ENCODE assay signal across 1 cellular context in genomic region chr10:12042797-12043651, GRCh38.
A peak's percentile ranks its signal among the peaks of the same experiment; 100 is the strongest.
TF ChIP-seq lines count a peak whose summit lies in the region.

A gene with protein sequence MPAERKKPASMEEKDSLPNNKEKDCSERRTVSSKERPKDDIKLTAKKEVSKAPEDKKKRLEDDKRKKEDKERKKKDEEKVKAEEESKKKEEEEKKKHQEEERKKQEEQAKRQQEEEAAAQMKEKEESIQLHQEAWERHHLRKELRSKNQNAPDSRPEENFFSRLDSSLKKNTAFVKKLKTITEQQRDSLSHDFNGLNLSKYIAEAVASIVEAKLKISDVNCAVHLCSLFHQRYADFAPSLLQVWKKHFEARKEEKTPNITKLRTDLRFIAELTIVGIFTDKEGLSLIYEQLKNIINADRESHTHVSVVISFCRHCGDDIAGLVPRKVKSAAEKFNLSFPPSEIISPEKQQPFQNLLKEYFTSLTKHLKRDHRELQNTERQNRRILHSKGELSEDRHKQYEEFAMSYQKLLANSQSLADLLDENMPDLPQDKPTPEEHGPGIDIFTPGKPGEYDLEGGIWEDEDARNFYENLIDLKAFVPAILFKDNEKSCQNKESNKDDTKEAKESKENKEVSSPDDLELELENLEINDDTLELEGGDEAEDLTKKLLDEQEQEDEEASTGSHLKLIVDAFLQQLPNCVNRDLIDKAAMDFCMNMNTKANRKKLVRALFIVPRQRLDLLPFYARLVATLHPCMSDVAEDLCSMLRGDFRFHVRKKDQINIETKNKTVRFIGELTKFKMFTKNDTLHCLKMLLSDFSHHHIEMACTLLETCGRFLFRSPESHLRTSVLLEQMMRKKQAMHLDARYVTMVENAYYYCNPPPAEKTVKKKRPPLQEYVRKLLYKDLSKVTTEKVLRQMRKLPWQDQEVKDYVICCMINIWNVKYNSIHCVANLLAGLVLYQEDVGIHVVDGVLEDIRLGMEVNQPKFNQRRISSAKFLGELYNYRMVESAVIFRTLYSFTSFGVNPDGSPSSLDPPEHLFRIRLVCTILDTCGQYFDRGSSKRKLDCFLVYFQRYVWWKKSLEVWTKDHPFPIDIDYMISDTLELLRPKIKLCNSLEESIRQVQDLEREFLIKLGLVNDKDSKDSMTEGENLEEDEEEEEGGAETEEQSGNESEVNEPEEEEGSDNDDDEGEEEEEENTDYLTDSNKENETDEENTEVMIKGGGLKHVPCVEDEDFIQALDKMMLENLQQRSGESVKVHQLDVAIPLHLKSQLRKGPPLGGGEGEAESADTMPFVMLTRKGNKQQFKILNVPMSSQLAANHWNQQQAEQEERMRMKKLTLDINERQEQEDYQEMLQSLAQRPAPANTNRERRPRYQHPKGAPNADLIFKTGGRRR (minus strand): TSS chr10:12042809. CDS start chr10:12035423, 7,386 bp downstream.

TF ChIP-seq in K562, 482 proteins besides CTCF, POLR2A, EP300 and RAD21 (continued from another document and continues in another):
- TF ChIP-seq, protein P1, sequence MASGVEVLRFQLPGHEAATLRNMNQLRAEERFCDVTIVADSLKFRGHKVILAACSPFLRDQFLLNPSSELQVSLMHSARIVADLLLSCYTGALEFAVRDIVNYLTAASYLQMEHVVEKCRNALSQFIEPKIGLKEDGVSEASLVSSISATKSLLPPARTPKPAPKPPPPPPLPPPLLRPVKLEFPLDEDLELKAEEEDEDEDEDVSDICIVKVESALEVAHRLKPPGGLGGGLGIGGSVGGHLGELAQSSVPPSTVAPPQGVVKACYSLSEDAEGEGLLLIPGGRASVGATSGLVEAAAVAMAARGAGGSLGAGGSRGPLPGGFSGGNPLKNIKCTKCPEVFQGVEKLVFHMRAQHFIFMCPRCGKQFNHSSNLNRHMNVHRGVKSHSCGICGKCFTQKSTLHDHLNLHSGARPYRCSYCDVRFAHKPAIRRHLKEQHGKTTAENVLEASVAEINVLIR (CRISPR knock-in tag; IDR thresholded peaks at IDR 0.05), result no peak
- TF ChIP-seq, protein P2, sequence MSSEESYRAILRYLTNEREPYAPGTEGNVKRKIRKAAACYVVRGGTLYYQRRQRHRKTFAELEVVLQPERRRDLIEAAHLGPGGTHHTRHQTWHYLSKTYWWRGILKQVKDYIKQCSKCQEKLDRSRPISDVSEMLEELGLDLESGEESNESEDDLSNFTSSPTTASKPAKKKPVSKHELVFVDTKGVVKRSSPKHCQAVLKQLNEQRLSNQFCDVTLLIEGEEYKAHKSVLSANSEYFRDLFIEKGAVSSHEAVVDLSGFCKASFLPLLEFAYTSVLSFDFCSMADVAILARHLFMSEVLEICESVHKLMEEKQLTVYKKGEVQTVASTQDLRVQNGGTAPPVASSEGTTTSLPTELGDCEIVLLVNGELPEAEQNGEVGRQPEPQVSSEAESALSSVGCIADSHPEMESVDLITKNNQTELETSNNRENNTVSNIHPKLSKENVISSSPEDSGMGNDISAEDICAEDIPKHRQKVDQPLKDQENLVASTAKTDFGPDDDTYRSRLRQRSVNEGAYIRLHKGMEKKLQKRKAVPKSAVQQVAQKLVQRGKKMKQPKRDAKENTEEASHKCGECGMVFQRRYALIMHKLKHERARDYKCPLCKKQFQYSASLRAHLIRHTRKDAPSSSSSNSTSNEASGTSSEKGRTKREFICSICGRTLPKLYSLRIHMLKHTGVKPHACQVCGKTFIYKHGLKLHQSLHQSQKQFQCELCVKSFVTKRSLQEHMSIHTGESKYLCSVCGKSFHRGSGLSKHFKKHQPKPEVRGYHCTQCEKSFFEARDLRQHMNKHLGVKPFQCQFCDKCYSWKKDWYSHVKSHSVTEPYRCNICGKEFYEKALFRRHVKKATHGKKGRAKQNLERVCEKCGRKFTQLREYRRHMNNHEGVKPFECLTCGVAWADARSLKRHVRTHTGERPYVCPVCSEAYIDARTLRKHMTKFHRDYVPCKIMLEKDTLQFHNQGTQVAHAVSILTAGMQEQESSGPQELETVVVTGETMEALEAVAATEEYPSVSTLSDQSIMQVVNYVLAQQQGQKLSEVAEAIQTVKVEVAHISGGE (CRISPR knock-in tag; IDR thresholded peaks at IDR 0.05), result 0 out of 6 replicates have a peak, but pooled peaks of 1 of the 3 experiments have one; percentile 60
- TF ChIP-seq RBFOX2 (IDR thresholded peaks at IDR 0.05; ENCODE audit: low read depth, low read length) (peak; percentile 19), MEIS2 (IDR thresholded peaks at IDR 0.05; ENCODE audit: partially characterized antibody) (peak; percentile 71), FOXP1 (CRISPR knock-in tag; IDR thresholded peaks at IDR 0.05) (no peak), KAT7 (CRISPR knock-in tag; IDR thresholded peaks at IDR 0.05; ENCODE audit: borderline replicate concordance) (no peak), BRF1 (IDR thresholded peaks at IDR 0.05; ENCODE audit: borderline replicate concordance, extremely low read depth, insufficient read length) (no peak), ID3 (CRISPR knock-in tag; IDR thresholded peaks at IDR 0.05) (no peak), ID3 (tag; IDR thresholded peaks at IDR 0.05) (no peak), MCM7 (IDR thresholded peaks at IDR 0.05) (no peak), ATF6 (CRISPR knock-in tag; IDR thresholded peaks at IDR 0.05) (0 out of 2 replicates have a peak, but pooled peaks have one; percentile 3), CEBPG (CRISPR knock-in tag; IDR thresholded peaks at IDR 0.05) (no peak), CEBPG (tag; conservative IDR thresholded peaks at IDR 0.05 in 1 of 2, IDR thresholded peaks at IDR 0.05 in 1 of 2) (no peak), CREB1 (IDR thresholded peaks at IDR 0.05) (peak; percentile 47; the same call in 1 of the 2 replicates), CREB1 (CRISPR knock-in tag; IDR thresholded peaks at IDR 0.05) (peak; percentile 54; the same call in 1 of the 2 replicates), CC2D1A (IDR thresholded peaks at IDR 0.05) (peak; percentile 50; the same call in 1 of the 2 replicates), PYGO2 (tag; IDR thresholded peaks at IDR 0.05) (0 out of 2 replicates have a peak, but pooled peaks have one; percentile 17), SIN3B (IDR thresholded peaks at IDR 0.05; ENCODE audit: low read depth) (peak; percentile 65; the same call in 1 of the 2 replicates), TEAD1 (CRISPR knock-in tag; IDR thresholded peaks at IDR 0.05) (peak in 1 of 2 experiments; percentile 2; a peak in 1 of 4 replicates), NR3C1 (CRISPR knock-in tag; IDR thresholded peaks at IDR 0.05) (no peak), NCOR1 (IDR thresholded peaks at IDR 0.05) (peak; percentile 41; the same call in 1 of the 2 replicates), JUN (IDR thresholded peaks at IDR 0.05; ENCODE audit: borderline replicate concordance, low read depth, low read length) (peak; percentile 31; the same call in 1 of the 2 replicates), JUN (CRISPR knock-in tag; IDR thresholded peaks at IDR 0.05; ENCODE audit: borderline replicate concordance) (no peak), ARID1B (IDR thresholded peaks at IDR 0.05) (0 out of 2 replicates have a peak, but pooled peaks have one; percentile 5), BDP1 (IDR thresholded peaks at IDR 0.05; ENCODE audit: insufficient read depth, insufficient read length) (no peak), TAF7 (tag; IDR thresholded peaks at IDR 0.05) (no peak), ZKSCAN8 (CRISPR knock-in tag; IDR thresholded peaks at IDR 0.05) (no peak), NR4A1 (CRISPR knock-in tag; IDR thresholded peaks at IDR 0.05) (no peak), NR4A1 (tag; IDR thresholded peaks at IDR 0.05) (no peak), PKNOX1 (IDR thresholded peaks at IDR 0.05) (peak; percentile 97)
- TF ChIP-seq, protein P3, sequence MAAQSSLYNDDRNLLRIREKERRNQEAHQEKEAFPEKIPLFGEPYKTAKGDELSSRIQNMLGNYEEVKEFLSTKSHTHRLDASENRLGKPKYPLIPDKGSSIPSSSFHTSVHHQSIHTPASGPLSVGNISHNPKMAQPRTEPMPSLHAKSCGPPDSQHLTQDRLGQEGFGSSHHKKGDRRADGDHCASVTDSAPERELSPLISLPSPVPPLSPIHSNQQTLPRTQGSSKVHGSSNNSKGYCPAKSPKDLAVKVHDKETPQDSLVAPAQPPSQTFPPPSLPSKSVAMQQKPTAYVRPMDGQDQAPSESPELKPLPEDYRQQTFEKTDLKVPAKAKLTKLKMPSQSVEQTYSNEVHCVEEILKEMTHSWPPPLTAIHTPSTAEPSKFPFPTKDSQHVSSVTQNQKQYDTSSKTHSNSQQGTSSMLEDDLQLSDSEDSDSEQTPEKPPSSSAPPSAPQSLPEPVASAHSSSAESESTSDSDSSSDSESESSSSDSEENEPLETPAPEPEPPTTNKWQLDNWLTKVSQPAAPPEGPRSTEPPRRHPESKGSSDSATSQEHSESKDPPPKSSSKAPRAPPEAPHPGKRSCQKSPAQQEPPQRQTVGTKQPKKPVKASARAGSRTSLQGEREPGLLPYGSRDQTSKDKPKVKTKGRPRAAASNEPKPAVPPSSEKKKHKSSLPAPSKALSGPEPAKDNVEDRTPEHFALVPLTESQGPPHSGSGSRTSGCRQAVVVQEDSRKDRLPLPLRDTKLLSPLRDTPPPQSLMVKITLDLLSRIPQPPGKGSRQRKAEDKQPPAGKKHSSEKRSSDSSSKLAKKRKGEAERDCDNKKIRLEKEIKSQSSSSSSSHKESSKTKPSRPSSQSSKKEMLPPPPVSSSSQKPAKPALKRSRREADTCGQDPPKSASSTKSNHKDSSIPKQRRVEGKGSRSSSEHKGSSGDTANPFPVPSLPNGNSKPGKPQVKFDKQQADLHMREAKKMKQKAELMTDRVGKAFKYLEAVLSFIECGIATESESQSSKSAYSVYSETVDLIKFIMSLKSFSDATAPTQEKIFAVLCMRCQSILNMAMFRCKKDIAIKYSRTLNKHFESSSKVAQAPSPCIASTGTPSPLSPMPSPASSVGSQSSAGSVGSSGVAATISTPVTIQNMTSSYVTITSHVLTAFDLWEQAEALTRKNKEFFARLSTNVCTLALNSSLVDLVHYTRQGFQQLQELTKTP (IDR thresholded peaks at IDR 0.05; ENCODE audit: low read depth in 1 of 2, partially characterized antibody in 2 of 2), result peak in 1 of 2 experiments; percentile 59
